ENCODE assay signal across 8 cellular contexts in genomic region chr1:161612322-161613141, GRCh38. TPM values are rescaled to one million over a fixed set of nuclear protein-coding genes. Genes with fewer than 3 reads are reported as not detected.
DNase-seq lines count a peak whose midpoint lies in the region; ATAC-seq, FAIRE-seq and TF ChIP-seq lines count a peak whose summit lies in the region.
"Not testable (repeated sequence)": the region's sequence is repeated elsewhere in the genome, so short reads cannot be mapped to it uniquely, and the experiment has no call there.

No MANE protein-coding gene starts in this region.

- FAIRE-seq in islet of Langerhans (lab: Jason Lieb, UNC), result peak; percentile 13

- ATAC-seq in GM19023 (IDR thresholded peaks at IDR 0.05; ENCODE audit: unreplicated experiment), result peak; percentile 89
- ATAC-seq in HG03280 (IDR thresholded peaks at IDR 0.05; ENCODE audit: unreplicated experiment), result peak; percentile 89

- TF ChIP-seq CTCF in AG09319 (IDR thresholded peaks at IDR 0.05; ENCODE audit: low read depth, low read length), result not testable (repeated sequence)

- DNase-seq in AG09319 (ENCODE audit: extremely low read depth, low read depth), result peak; percentile 95
- DNase-seq in NCI-H446 treated with DMSO at 0.1 percent for 48 hours (lab: John Stamatoyannopoulos, UW), result peak; percentile 76
- peak; percentile 65 to 87 for DNase-seq in activated CD4-positive, alpha-beta T cell treated with anti-CD3 and anti-CD28 coated beads for 24 hours (ENCODE audit: low read depth in 2 of 2)
- peak; percentile 70 for DNase-seq in cerebellum (ENCODE audit: low spot score)
- peak; percentile 95 for DNase-seq in smooth muscle cell of the brain vasculature (ENCODE audit: low read depth, low spot score)

RNA-seq across cellular contexts. Expression of gene FCGR3B, which starts 18.4 kb away (rescaled TPM):
- total RNA-seq in cerebellum, result 0.36 TPM

RNA-seq across cellular contexts. Expression of gene FCGR2B, which starts 50.4 kb away (rescaled TPM):
- 0.18 TPM for total RNA-seq in cerebellum

Comparison
In these comparisons a context has a peak if more than half of its experiments do, and no peak if none do; other contexts are left out.
1. Peak in every context shown above with its lines: DNase-seq and ATAC-seq.